38 cellular contexts compared by ENCODE assay signal in genomic region chr6:129871220-129871619, GRCh38. TPM values are rescaled to one million over a fixed set of nuclear protein-coding genes. Genes with fewer than 3 reads are reported as not detected.
"Had no signal": no experiment of that assay in that cellular context is flagged by ENCODE, and none has a peak within 500 bp of the region (broad histone marks: within the 10 kb centered on the region; RNA-seq: fewer than 3 reads in every experiment).

No MANE protein-coding gene starts in this region.

- H3K9me3 ChIP-seq: esophagus muscularis mucosa, heart right ventricle, left lung, right atrium auricular region, suprapubic skin, transverse colon, upper lobe of right lung, uterus had no signal

- H3K27ac ChIP-seq: coronary artery, esophagus muscularis mucosa, heart right ventricle, left lung, neural progenitor cell, parathyroid adenoma, right atrium auricular region, suprapubic skin, transverse colon, upper lobe of right lung, uterus had no signal

- FAIRE-seq: endothelial cell of umbilical vein, islet of Langerhans had no signal

- H3K27me3 ChIP-seq: esophagus muscularis mucosa, left lung, neural progenitor cell, right atrium auricular region, suprapubic skin, transverse colon, upper lobe of right lung, uterus had no signal

- DNase-seq: dermis blood vessel endothelial cell; effector memory CD4-positive, alpha-beta T cell; foreskin melanocyte; glutamatergic neuron; heart right ventricle; hippocampal formation; left cardiac atrium; left lung; mesendoderm; midbrain; naive thymus-derived CD4-positive, alpha-beta T cell; stimulated activated CD4-positive, alpha-beta T cell treated with anti-CD3 and anti-CD28 coated beads, Interleukin-12 subunit alpha, Interleukin-12 subunit beta, amount 100 ng/mL, for 4 hours; stimulated activated CD4-positive, alpha-beta T cell treated with anti-CD3 and anti-CD28 coated beads, Interleukin-1b, Interleukin-23, amount 100 ng/mL, for 48 hours; stimulated activated CD4-positive, alpha-beta T cell treated with anti-CD3 and anti-CD28 coated beads, Interleukin-4, amount 100 ng/mL, for 1 hour; stimulated activated CD8-positive, alpha-beta memory T cell treated with anti-CD3 and anti-CD28 coated beads, Interleukin-4, amount 100 ng/mL, for 48 hours; stimulated activated naive CD4-positive, alpha-beta T cell; stimulated activated naive CD8-positive, alpha-beta T cell treated with anti-CD3 and anti-CD28 coated beads, Interleukin-15, amount 100 ng/mL, for 72 hours; transverse colon; upper lobe of right lung; uterus had no signal

- H3K36me3 ChIP-seq: esophagus muscularis mucosa, heart right ventricle, left lung, neural progenitor cell, right atrium auricular region, suprapubic skin, transverse colon, upper lobe of right lung, uterus had no signal

- H3K4me3 ChIP-seq: coronary artery, esophagus muscularis mucosa, heart right ventricle, left lung, neural progenitor cell, right atrium auricular region, smooth muscle cell, suprapubic skin, transverse colon, upper lobe of right lung, uterus had no signal

RNA-seq across cellular contexts. Expression of gene TMEM244, which starts 10.1 kb away (rescaled TPM):
- total RNA-seq: dermis blood vessel endothelial cell; endothelial cell of umbilical vein; epithelial cell of proximal tubule; esophagus muscularis mucosa; heart right ventricle; kidney epithelial cell; left cardiac atrium; left lung; lower leg skin; lung microvascular endothelial cell; mucosa of gallbladder; naive thymus-derived CD4-positive, alpha-beta T cell; osteoblast; progenitor cell of endocrine pancreas; right atrium auricular region; sciatic nerve; smooth muscle cell; suprapubic skin; transverse colon; upper lobe of right lung; uterus had no signal
- polyA plus RNA-seq: endothelial cell of umbilical vein; heart right ventricle; naive thymus-derived CD4-positive, alpha-beta T cell; smooth muscle cell; thymus had no signal
